ENCODE assay signal across 8 cellular contexts in genomic region chr12:128797119-128798118, GRCh38. TPM values are rescaled to one million over a fixed set of nuclear protein-coding genes. Genes with fewer than 3 reads are reported as not detected.
DNase-seq lines count a peak whose midpoint lies in the region; ATAC-seq and TF ChIP-seq lines count a peak whose summit lies in the region.

No MANE protein-coding gene starts in this region.

- in situ Hi-C loops in astrocyte of the spinal cord (cut with HindIII; ENCODE audit: low sequenced_read_pairs) = no loop called here

- POLR2A ChIA-PET in activated CD4-positive, alpha-beta memory T cell treated with anti-CD3 and anti-CD28 coated beads for 36 hours (lab: Charles Lee) = no interaction called here

- H3K9me3 Mint-ChIP-seq in activated naive CD4-positive, alpha-beta T cell treated with anti-CD3 and anti-CD28 coated beads, Interleukin-2, amount 50 U/mL, for 72 hours = no peaks in the 10 kb centered on the region
- H3K9me3 Mint-ChIP-seq in stimulated activated effector memory CD8-positive, alpha-beta T cell treated with anti-CD3 and anti-CD28 coated beads, Interleukin-12 subunit alpha, Interleukin-12 subunit beta, amount 100 ng/mL, for 72 hours = no peaks in the 10 kb centered on the region
- no peaks in the 10 kb centered on the region for H3K9me3 Mint-ChIP-seq in activated CD4-positive, alpha-beta memory T cell treated with anti-CD3 and anti-CD28 coated beads for 36 hours

- DNase-seq in activated naive CD4-positive, alpha-beta T cell treated with anti-CD3 and anti-CD28 coated beads, Interleukin-2, amount 50 U/mL, for 72 hours (ENCODE audit: low spot score in 2 of 2) = no peak
- no peak for DNase-seq in activated naive CD4-positive, alpha-beta T cell (lab: John Stamatoyannopoulos, UW)
- DNase-seq in astrocyte of the spinal cord (ENCODE audit: low read depth, low spot score) (peak; percentile 64), nucleus accumbens (lab: John Stamatoyannopoulos, UW) (no peak)
- DNase-seq in stimulated activated effector memory CD8-positive, alpha-beta T cell treated with anti-CD3 and anti-CD28 coated beads, Interleukin-12 subunit alpha, Interleukin-12 subunit beta, amount 100 ng/mL, for 72 hours (ENCODE audit: low spot score in 2 of 2) = no peak
- no peak for DNase-seq in activated CD4-positive, alpha-beta memory T cell treated with anti-CD3 and anti-CD28 coated beads for 36 hours

- H3K4me3 ChIP-seq in astrocyte of the spinal cord (ENCODE audit: low read depth, low read length) = no peak overlapping the region

- no peak for TF ChIP-seq CTCF in astrocyte of the spinal cord (IDR thresholded peaks at IDR 0.05; ENCODE audit: low read depth, low read length)

- H3K4me1 Mint-ChIP-seq in stimulated activated effector memory CD8-positive, alpha-beta T cell treated with anti-CD3 and anti-CD28 coated beads, Interleukin-12 subunit alpha, Interleukin-12 subunit beta, amount 100 ng/mL, for 72 hours = peaks cover 80% of the 10 kb centered on the region
- H3K4me1 Mint-ChIP-seq in activated CD4-positive, alpha-beta memory T cell treated with anti-CD3 and anti-CD28 coated beads for 36 hours (ENCODE audit: low read depth) = peaks cover 6% of the 10 kb centered on the region

- H3K27me3 Mint-ChIP-seq in activated CD4-positive, alpha-beta memory T cell treated with anti-CD3 and anti-CD28 coated beads for 36 hours = no peaks in the 10 kb centered on the region

- H3K27ac Mint-ChIP-seq in activated naive CD4-positive, alpha-beta T cell treated with anti-CD3 and anti-CD28 coated beads, Interleukin-2, amount 50 U/mL, for 72 hours = peak overlapping the region; percentile 91 to 96
- peak overlapping the region; percentile 92 for H3K27ac Mint-ChIP-seq in stimulated activated effector memory CD8-positive, alpha-beta T cell treated with anti-CD3 and anti-CD28 coated beads, Interleukin-12 subunit alpha, Interleukin-12 subunit beta, amount 100 ng/mL, for 72 hours
- H3K27ac Mint-ChIP-seq in activated CD4-positive, alpha-beta memory T cell treated with anti-CD3 and anti-CD28 coated beads for 36 hours = no peak overlapping the region

- CTCF ChIA-PET in activated CD4-positive, alpha-beta memory T cell treated with anti-CD3 and anti-CD28 coated beads for 36 hours (lab: Charles Lee) = no interaction called here

- peak overlapping the region; percentile 60 for H3K4me3 Mint-ChIP-seq in stimulated activated effector memory CD8-positive, alpha-beta T cell treated with anti-CD3 and anti-CD28 coated beads, Interleukin-12 subunit alpha, Interleukin-12 subunit beta, amount 100 ng/mL, for 72 hours
- H3K4me3 Mint-ChIP-seq in activated CD4-positive, alpha-beta memory T cell treated with anti-CD3 and anti-CD28 coated beads for 36 hours = no peak overlapping the region

- ATAC-seq in activated naive CD4-positive, alpha-beta T cell treated with anti-CD3 and anti-CD28 coated beads, Interleukin-2, amount 50 U/mL, for 72 hours = peak; percentile 64 to 75
- ATAC-seq in HG03108 (IDR thresholded peaks at IDR 0.05; ENCODE audit: unreplicated experiment) (peak; percentile 52), GM21786 (IDR thresholded peaks at IDR 0.05; ENCODE audit: unreplicated experiment) (no peak)
- ATAC-seq in stimulated activated effector memory CD8-positive, alpha-beta T cell treated with anti-CD3 and anti-CD28 coated beads, Interleukin-12 subunit alpha, Interleukin-12 subunit beta, amount 100 ng/mL, for 72 hours = peak; percentile 42

- H3K36me3 Mint-ChIP-seq in activated naive CD4-positive, alpha-beta T cell treated with anti-CD3 and anti-CD28 coated beads, Interleukin-2, amount 50 U/mL, for 72 hours = peaks cover 29 to 42% of the 10 kb centered on the region in 2 donors
- peaks cover 100% of the 10 kb centered on the region for H3K36me3 Mint-ChIP-seq in stimulated activated effector memory CD8-positive, alpha-beta T cell treated with anti-CD3 and anti-CD28 coated beads, Interleukin-12 subunit alpha, Interleukin-12 subunit beta, amount 100 ng/mL, for 72 hours
- peaks cover 61% of the 10 kb centered on the region for H3K36me3 Mint-ChIP-seq in activated CD4-positive, alpha-beta memory T cell treated with anti-CD3 and anti-CD28 coated beads for 36 hours

- intact Hi-C loops in activated CD4-positive, alpha-beta memory T cell treated with anti-CD3 and anti-CD28 coated beads for 36 hours (cut with micrococcal nuclease) = no loop called here

RNA-seq across cellular contexts. Expression of gene SLC15A4, which starts 26.3 kb away (rescaled TPM):
- 10 to 100 TPM; 22.7 to 28.8 TPM for total RNA-seq in activated naive CD4-positive, alpha-beta T cell treated with anti-CD3 and anti-CD28 coated beads, Interleukin-2, amount 50 U/mL, for 72 hours
- total RNA-seq in activated CD4-positive, alpha-beta memory T cell treated with anti-CD3 and anti-CD28 coated beads for 36 hours = 10 to 100 TPM; 15.5 to 19.3 TPM

RNA-seq across cellular contexts. Expression of gene GLT1D1, which starts 55.9 kb away (rescaled TPM):
- total RNA-seq in activated naive CD4-positive, alpha-beta T cell treated with anti-CD3 and anti-CD28 coated beads, Interleukin-2, amount 50 U/mL, for 72 hours = under 1 TPM; 0.07 to 0.60 TPM
- total RNA-seq in activated CD4-positive, alpha-beta memory T cell treated with anti-CD3 and anti-CD28 coated beads for 36 hours = not detected
